ENCODE assay signal across 1 cellular context in the genomic region with DNA sequence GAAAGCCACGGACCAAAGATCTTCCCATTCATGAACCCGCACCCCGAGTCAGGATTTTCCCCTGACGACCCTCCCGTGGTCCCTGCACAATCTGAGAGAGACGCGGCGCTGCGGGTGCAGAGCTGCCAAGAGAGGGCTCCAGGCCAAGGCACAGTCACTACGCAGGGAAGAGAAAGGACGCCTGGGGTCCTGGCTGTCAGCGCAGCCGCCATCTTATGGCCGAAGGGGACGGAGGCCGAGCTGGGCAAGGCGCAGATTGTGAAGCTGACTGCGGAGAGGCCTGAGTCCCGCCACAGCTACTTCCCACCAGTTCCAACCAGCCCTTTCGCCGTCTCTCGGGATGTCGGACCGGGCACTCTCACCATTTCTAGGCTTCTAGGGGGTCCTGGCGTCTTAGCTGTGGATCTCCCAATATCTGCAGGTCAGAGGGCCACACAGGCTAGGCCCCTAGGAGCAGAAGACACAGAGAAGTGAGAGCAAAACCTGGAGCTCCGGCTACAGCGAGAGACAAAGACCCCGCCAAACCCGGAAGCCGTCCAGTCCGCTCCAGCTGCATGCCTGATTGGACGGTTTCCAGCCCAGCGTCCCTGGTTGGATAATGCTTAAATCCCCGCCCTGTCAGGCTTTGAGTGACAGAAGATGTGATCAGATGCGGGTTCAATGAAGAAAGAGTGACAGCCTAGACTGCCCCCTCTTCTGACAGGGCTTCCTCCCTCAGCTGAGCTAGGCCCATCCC.
TF ChIP-seq lines count a peak whose summit lies in the region.

A gene (minus strand): TSS at position 515 of the 736 bp plus-strand sequence. CDS start 150 bp downstream, at position 365.

TF ChIP-seq in K562, 482 proteins besides CTCF, POLR2A, EP300 and RAD21 (continued from another document and continues in another):
- TF ChIP-seq, protein P1, sequence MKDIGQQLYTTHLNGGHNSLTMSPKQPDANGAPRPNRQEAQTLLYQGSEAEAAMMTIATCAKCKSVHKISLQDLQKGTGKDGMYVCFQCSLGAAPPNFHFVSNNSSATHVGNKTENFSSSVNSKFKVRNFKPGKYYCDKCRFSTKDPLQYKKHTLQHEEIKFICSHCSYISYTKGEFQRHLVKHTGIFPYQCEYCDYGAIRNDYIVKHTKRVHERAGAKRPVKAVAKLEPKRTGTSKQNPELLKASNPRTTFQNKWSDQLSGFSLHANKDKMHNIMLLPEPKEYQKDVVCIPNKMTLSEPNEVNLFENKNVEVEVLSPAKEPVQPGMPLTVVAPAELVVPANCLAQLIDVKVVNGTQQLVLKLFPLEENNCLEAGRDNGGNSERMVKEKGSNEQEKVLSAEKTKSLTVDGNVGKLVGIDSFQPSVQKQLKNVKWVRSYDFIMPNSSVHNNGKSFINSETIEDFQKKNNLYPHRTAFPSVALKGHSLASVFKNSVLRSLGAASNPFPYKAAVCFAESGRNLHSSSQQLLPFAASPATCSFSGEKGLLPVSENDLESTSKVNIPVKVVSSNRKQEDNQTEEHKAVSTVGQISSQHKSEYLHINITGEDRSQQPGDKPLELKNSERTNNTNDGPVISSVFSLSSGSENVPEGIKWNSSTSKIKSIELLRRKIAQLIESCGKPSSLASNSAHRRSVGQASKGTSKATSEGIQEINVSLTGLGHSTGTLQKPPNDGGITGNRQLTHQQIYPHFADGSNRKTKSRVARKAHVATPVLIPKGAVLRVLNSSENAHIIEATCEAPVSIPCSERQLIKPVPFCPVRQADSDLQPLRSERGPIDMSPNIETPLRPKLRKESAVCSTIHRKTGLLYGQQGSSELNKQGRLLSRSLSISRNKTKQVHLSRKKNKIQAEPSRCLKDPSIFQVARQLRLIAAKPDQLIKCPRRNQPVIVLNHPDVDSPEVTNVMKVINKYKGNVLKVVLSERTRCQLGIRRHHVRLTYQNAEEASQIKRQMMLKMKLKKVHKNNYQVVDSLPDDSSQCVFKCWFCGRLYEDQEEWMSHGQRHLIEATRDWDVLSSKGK (CRISPR knock-in tag; IDR thresholded peaks at IDR 0.05), result no peak
- no peak for TF ChIP-seq ZNF311 (CRISPR knock-in tag; IDR thresholded peaks at IDR 0.05)
- TF ChIP-seq POLR2AphosphoS2 (IDR thresholded peaks at IDR 0.05; ENCODE audit: low read length), result no peak
- TF ChIP-seq, protein P2, sequence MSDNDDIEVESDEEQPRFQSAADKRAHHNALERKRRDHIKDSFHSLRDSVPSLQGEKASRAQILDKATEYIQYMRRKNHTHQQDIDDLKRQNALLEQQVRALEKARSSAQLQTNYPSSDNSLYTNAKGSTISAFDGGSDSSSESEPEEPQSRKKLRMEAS (CRISPR knock-in tag; IDR thresholded peaks at IDR 0.05), result no peak
- no peak for TF ChIP-seq RFX7 (CRISPR knock-in tag; IDR thresholded peaks at IDR 0.05)
- TF ChIP-seq KDM4B (IDR thresholded peaks at IDR 0.05; ENCODE audit: borderline replicate concordance in 2 of 2, low read depth in 1 of 2), result peak in 1 of 2 experiments; percentile 48; a peak in 1 of 4 replicates
- no peak for TF ChIP-seq HEY1 (CRISPR knock-in tag; IDR thresholded peaks at IDR 0.05; ENCODE audit: borderline replicate concordance)
- TF ChIP-seq ZNF24 (IDR thresholded peaks at IDR 0.05), result no peak
- TF ChIP-seq RBM34 (IDR thresholded peaks at IDR 0.05; ENCODE audit: borderline replicate concordance, insufficient read depth, low read length), result no peak
- TF ChIP-seq YY1 (IDR thresholded peaks at IDR 0.05; ENCODE audit: borderline replicate concordance in 1 of 3, control insufficient read depth in 1 of 3, extremely low read depth in 1 of 3, insufficient read depth in 3 of 3, insufficient read length in 1 of 3, insufficient replicate concordance in 2 of 3, low read depth in 1 of 3, low read length in 2 of 3), result peak; percentile 70 to 96 (median 86)
- peak; percentile 43; the same call in 1 of the 2 replicates for TF ChIP-seq KAT8 (IDR thresholded peaks at IDR 0.05; ENCODE audit: low read depth)
- TF ChIP-seq ZNF717 (CRISPR knock-in tag; IDR thresholded peaks at IDR 0.05), result no peak
- TF ChIP-seq EWSR1 (IDR thresholded peaks at IDR 0.05; ENCODE audit: borderline replicate concordance, low read depth, partially characterized antibody), result no peak
- TF ChIP-seq CEBPG (CRISPR knock-in tag; IDR thresholded peaks at IDR 0.05), result no peak
- TF ChIP-seq CEBPG (tag; conservative IDR thresholded peaks at IDR 0.05 in 1 of 2, IDR thresholded peaks at IDR 0.05 in 1 of 2), result no peak
- TF ChIP-seq SRSF1 (IDR thresholded peaks at IDR 0.05; ENCODE audit: low read depth, low read length), result no peak
- no peak for TF ChIP-seq ZNF121 (CRISPR knock-in tag; conservative IDR thresholded peaks at IDR 0.05)
- TF ChIP-seq KLF16 (IDR thresholded peaks at IDR 0.05), result no peak
- TF ChIP-seq POLR2H (tag; IDR thresholded peaks at IDR 0.05; ENCODE audit: low read depth), result peak; percentile 77
- TF ChIP-seq C11orf30 (IDR thresholded peaks at IDR 0.05; ENCODE audit: low read depth), result no peak; the same call in 1 of the 2 replicates
- peak; percentile 26 to 59; a peak in 1 of 4 replicates for TF ChIP-seq MAZ (CRISPR knock-in tag; conservative IDR thresholded peaks at IDR 0.05 in 1 of 2, IDR thresholded peaks at IDR 0.05 in 1 of 2)
- no peak for TF ChIP-seq FOXJ3 (CRISPR knock-in tag; IDR thresholded peaks at IDR 0.05)
- TF ChIP-seq, protein P3, sequence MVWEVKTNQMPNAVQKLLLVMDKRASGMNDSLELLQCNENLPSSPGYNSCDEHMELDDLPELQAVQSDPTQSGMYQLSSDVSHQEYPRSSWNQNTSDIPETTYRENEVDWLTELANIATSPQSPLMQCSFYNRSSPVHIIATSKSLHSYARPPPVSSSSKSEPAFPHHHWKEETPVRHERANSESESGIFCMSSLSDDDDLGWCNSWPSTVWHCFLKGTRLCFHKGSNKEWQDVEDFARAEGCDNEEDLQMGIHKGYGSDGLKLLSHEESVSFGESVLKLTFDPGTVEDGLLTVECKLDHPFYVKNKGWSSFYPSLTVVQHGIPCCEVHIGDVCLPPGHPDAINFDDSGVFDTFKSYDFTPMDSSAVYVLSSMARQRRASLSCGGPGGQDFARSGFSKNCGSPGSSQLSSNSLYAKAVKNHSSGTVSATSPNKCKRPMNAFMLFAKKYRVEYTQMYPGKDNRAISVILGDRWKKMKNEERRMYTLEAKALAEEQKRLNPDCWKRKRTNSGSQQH (CRISPR knock-in tag; IDR thresholded peaks at IDR 0.05), result peak; percentile 42; the same call in 1 of the 2 replicates
- TF ChIP-seq, protein P4, sequence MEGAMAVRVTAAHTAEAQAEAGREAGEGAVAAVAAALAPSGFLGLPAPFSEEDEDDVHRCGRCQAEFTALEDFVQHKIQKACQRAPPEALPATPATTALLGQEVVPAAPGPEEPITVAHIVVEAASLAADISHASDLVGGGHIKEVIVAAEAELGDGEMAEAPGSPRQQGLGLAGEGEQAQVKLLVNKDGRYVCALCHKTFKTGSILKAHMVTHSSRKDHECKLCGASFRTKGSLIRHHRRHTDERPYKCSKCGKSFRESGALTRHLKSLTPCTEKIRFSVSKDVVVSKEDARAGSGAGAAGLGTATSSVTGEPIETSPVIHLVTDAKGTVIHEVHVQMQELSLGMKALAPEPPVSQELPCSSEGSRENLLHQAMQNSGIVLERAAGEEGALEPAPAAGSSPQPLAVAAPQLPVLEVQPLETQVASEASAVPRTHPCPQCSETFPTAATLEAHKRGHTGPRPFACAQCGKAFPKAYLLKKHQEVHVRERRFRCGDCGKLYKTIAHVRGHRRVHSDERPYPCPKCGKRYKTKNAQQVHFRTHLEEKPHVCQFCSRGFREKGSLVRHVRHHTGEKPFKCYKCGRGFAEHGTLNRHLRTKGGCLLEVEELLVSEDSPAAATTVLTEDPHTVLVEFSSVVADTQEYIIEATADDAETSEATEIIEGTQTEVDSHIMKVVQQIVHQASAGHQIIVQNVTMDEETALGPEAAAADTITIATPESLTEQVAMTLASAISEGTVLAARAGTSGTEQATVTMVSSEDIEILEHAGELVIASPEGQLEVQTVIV (CRISPR knock-in tag; IDR thresholded peaks at IDR 0.05; ENCODE audit: borderline replicate concordance), result no peak
- TF ChIP-seq, protein P5, sequence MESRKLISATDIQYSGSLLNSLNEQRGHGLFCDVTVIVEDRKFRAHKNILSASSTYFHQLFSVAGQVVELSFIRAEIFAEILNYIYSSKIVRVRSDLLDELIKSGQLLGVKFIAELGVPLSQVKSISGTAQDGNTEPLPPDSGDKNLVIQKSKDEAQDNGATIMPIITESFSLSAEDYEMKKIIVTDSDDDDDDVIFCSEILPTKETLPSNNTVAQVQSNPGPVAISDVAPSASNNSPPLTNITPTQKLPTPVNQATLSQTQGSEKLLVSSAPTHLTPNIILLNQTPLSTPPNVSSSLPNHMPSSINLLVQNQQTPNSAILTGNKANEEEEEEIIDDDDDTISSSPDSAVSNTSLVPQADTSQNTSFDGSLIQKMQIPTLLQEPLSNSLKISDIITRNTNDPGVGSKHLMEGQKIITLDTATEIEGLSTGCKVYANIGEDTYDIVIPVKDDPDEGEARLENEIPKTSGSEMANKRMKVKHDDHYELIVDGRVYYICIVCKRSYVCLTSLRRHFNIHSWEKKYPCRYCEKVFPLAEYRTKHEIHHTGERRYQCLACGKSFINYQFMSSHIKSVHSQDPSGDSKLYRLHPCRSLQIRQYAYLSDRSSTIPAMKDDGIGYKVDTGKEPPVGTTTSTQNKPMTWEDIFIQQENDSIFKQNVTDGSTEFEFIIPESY (CRISPR knock-in tag; IDR thresholded peaks at IDR 0.05), result no peak
- TF ChIP-seq PPARD (CRISPR knock-in tag; IDR thresholded peaks at IDR 0.05), result no peak
- TF ChIP-seq, protein P6, sequence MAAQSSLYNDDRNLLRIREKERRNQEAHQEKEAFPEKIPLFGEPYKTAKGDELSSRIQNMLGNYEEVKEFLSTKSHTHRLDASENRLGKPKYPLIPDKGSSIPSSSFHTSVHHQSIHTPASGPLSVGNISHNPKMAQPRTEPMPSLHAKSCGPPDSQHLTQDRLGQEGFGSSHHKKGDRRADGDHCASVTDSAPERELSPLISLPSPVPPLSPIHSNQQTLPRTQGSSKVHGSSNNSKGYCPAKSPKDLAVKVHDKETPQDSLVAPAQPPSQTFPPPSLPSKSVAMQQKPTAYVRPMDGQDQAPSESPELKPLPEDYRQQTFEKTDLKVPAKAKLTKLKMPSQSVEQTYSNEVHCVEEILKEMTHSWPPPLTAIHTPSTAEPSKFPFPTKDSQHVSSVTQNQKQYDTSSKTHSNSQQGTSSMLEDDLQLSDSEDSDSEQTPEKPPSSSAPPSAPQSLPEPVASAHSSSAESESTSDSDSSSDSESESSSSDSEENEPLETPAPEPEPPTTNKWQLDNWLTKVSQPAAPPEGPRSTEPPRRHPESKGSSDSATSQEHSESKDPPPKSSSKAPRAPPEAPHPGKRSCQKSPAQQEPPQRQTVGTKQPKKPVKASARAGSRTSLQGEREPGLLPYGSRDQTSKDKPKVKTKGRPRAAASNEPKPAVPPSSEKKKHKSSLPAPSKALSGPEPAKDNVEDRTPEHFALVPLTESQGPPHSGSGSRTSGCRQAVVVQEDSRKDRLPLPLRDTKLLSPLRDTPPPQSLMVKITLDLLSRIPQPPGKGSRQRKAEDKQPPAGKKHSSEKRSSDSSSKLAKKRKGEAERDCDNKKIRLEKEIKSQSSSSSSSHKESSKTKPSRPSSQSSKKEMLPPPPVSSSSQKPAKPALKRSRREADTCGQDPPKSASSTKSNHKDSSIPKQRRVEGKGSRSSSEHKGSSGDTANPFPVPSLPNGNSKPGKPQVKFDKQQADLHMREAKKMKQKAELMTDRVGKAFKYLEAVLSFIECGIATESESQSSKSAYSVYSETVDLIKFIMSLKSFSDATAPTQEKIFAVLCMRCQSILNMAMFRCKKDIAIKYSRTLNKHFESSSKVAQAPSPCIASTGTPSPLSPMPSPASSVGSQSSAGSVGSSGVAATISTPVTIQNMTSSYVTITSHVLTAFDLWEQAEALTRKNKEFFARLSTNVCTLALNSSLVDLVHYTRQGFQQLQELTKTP (IDR thresholded peaks at IDR 0.05; ENCODE audit: low read depth in 1 of 2, partially characterized antibody in 2 of 2), result no peak
- TF ChIP-seq ZNF668 (CRISPR knock-in tag; IDR thresholded peaks at IDR 0.05), result no peak
- TF ChIP-seq SMARCA5 (IDR thresholded peaks at IDR 0.05), result no peak
- TF ChIP-seq ZBTB7A (IDR thresholded peaks at IDR 0.05; ENCODE audit: borderline replicate concordance, control insufficient read depth, low read depth, low read length), result no peak; the same call in 1 of the 2 replicates
- TF ChIP-seq PHF8 (IDR thresholded peaks at IDR 0.05; ENCODE audit: borderline replicate concordance, low read length), result peak; percentile 89
- no peak for TF ChIP-seq THRAP3 (IDR thresholded peaks at IDR 0.05; ENCODE audit: borderline replicate concordance)
- no peak for TF ChIP-seq HDGF (IDR thresholded peaks at IDR 0.05)
- TF ChIP-seq, protein P7, sequence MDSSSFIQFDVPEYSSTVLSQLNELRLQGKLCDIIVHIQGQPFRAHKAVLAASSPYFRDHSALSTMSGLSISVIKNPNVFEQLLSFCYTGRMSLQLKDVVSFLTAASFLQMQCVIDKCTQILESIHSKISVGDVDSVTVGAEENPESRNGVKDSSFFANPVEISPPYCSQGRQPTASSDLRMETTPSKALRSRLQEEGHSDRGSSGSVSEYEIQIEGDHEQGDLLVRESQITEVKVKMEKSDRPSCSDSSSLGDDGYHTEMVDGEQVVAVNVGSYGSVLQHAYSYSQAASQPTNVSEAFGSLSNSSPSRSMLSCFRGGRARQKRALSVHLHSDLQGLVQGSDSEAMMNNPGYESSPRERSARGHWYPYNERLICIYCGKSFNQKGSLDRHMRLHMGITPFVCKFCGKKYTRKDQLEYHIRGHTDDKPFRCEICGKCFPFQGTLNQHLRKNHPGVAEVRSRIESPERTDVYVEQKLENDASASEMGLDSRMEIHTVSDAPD (CRISPR knock-in tag; IDR thresholded peaks at IDR 0.05), result no peak
- TF ChIP-seq FOXK1 (CRISPR knock-in tag; IDR thresholded peaks at IDR 0.05; ENCODE audit: borderline replicate concordance), result no peak
- 0 out of 2 replicates have a peak, but pooled peaks have one; percentile 7 for TF ChIP-seq GATA2 (CRISPR knock-in tag; IDR thresholded peaks at IDR 0.05)
- TF ChIP-seq GTF2E2 (tag; IDR thresholded peaks at IDR 0.05), result no peak; the same call in 1 of the 2 replicates
- TF ChIP-seq HDAC6 (IDR thresholded peaks at IDR 0.05; ENCODE audit: low read depth, low read length), result no peak
- no peak for TF ChIP-seq SNIP1 (IDR thresholded peaks at IDR 0.05; ENCODE audit: low read depth)
- TF ChIP-seq, protein P8, sequence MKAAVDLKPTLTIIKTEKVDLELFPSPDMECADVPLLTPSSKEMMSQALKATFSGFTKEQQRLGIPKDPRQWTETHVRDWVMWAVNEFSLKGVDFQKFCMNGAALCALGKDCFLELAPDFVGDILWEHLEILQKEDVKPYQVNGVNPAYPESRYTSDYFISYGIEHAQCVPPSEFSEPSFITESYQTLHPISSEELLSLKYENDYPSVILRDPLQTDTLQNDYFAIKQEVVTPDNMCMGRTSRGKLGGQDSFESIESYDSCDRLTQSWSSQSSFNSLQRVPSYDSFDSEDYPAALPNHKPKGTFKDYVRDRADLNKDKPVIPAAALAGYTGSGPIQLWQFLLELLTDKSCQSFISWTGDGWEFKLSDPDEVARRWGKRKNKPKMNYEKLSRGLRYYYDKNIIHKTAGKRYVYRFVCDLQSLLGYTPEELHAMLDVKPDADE (conservative IDR thresholded peaks at IDR 0.05; ENCODE audit: control insufficient read depth, low read depth, low read length), result no peak
- no peak for TF ChIP-seq KHSRP (IDR thresholded peaks at IDR 0.05)
- no peak for TF ChIP-seq NFE2L1 (tag; IDR thresholded peaks at IDR 0.05; ENCODE audit: borderline replicate concordance, low read depth)
- no peak for TF ChIP-seq TCF3 (CRISPR knock-in tag; IDR thresholded peaks at IDR 0.05)
- no peak for TF ChIP-seq NELFE (IDR thresholded peaks at IDR 0.05; ENCODE audit: insufficient read depth, insufficient read length)
